16 cellular contexts compared by ENCODE assay signal in the genomic region with DNA sequence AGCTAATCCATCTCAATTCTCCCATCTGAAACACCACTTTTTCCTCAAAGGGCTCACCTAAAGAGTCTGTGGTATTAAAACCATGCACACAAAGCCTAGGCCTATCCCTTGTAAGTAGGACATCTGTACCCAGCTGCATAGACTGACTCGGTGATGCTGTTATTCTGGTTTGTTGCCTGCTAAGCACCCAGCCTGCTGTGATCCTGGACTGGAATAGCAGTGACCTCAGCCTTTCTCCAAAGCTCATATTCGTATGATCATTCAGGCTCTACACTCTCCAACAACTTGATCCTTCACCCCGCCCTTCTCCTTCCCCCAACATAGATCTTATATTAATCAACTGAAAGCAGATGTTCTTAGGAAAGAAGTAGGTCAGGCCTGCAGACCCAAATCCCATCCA.
"Had no signal": no experiment of that assay in that cellular context is flagged by ENCODE, and none has a peak within 500 bp of the region (broad histone marks: within the 10 kb centered on the region; RNA-seq: fewer than 3 reads in every experiment).

No MANE protein-coding gene starts in this region.

- H3K27ac ChIP-seq: brain microvascular endothelial cell, stomach had no signal

- H3K36me3 ChIP-seq: brain microvascular endothelial cell, stomach, thoracic aorta had no signal

- H3K27me3 ChIP-seq: brain microvascular endothelial cell, stomach had no signal

- H3K4me3 ChIP-seq: coronary artery, stomach, thoracic aorta had no signal

- DNase-seq: activated B cell treated with CpG ODN at 0.5 μM for 24 hours; activated CD4-positive, alpha-beta memory T cell treated with anti-CD3 and anti-CD28 coated beads, Interleukin-2, amount 10 ng/mL, durations not matched to agents 7 days and 5 days; activated CD4-positive, alpha-beta T cell treated with anti-CD3 and anti-CD28 coated beads for 48 hours; activated CD8-positive, alpha-beta memory T cell treated with anti-CD3 and anti-CD28 coated beads, Interleukin-2, amount 10 ng/mL, durations not matched to agents 7 days and 5 days; activated naive CD8-positive, alpha-beta T cell treated with anti-CD3 and anti-CD28 coated beads for 36 hours; amygdala; brain microvascular endothelial cell; kidney glomerular epithelial cell; nephron progenitor cell; SK-N-SH; small intestine; stimulated activated CD4-positive, alpha-beta T cell treated with anti-CD3 and anti-CD28 coated beads, Interleukin-4, amount 100 ng/mL, for 24 hours; stomach had no signal

- H3K4me1 ChIP-seq: stomach had no signal

- H3K9me3 ChIP-seq: SK-N-SH, stomach, thoracic aorta had no signal

- ATAC-seq: activated CD8-positive, alpha-beta memory T cell treated with anti-CD3 and anti-CD28 coated beads, Interleukin-2, amount 10 ng/mL, durations not matched to agents 7 days and 5 days; stimulated activated effector memory CD8-positive, alpha-beta T cell treated with anti-CD3 and anti-CD28 coated beads, Interleukin-12 subunit alpha, Interleukin-12 subunit beta, amount 100 ng/mL, for 72 hours had no signal
